Comparison of ENCODE assay signal across 34 cellular contexts in the genomic region with DNA sequence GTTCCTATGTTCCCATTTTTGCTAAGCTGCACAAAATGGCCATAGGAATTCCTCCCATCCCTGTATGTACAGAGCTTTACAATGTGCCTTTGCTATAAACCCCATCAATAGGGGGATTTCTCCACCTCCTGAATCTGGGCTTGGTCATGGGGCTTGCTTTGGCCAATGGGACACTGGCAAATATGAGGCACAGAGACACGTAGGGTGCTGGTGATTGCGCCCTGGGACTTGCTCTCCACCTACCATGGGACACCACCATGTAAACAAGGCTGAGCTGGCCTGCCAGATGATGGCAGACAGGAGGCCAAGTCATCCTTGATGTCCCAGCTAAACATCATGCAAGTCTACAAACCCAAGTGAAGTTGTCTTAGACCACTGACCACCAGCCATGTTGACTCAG. TPM values are rescaled to one million over a fixed set of nuclear protein-coding genes. Genes with fewer than 3 reads are reported as not detected.
"Had no signal": no experiment of that assay in that cellular context is flagged by ENCODE, and none has a peak within 500 bp of the region (broad histone marks: within the 10 kb centered on the region; RNA-seq: fewer than 3 reads in every experiment).

No MANE protein-coding gene starts in this region.

- H3K4me1 ChIP-seq: parathyroid adenoma, psoas muscle, testis, upper lobe of right lung had no signal

- H3K4me2 ChIP-seq: neural progenitor cell, smooth muscle cell had no signal

- H2AFZ ChIP-seq: parathyroid adenoma had no signal

- H3K36me3 ChIP-seq: left lung, neural progenitor cell, neutrophil, right lobe of liver, stomach, thyroid gland, transverse colon, upper lobe of right lung, vagina had no signal

- ATAC-seq: left colon; left lung; natural killer cell; psoas muscle; right lobe of liver; stimulated activated naive B cell treated with anti-CD40 and anti-IgM and Interleukin-4, amounts not matched to agents 10 μg/mL and 1 μg/mL and 100 μg/mL, for 72 hours; stimulated activated naive CD8-positive, alpha-beta T cell treated with anti-CD3 and anti-CD28 coated beads, Interleukin-15, Interleukin-2, amounts not matched to agents 100 U/mL and 50 U/mL, for 24 hours; upper lobe of right lung had no signal

- DNase-seq: hypothalamus; immature natural killer cell; kidney; left colon; left lung; mesendoderm; naive B cell; natural killer cell; nephron progenitor cell; occipital lobe; psoas muscle; right lobe of liver; stimulated activated CD4-positive, alpha-beta T cell treated with anti-CD3 and anti-CD28 coated beads, Interleukin-12 subunit alpha, Interleukin-12 subunit beta, amount 100 ng/mL, for 4 hours; stimulated activated CD4-positive, alpha-beta T cell treated with anti-CD3 and anti-CD28 coated beads, Interleukin-15, amount 100 ng/mL, for 24 hours; stimulated activated CD4-positive, alpha-beta T cell treated with anti-CD3 and anti-CD28 coated beads, Interleukin-2, amount 100 ng/mL, for 24 hours; stimulated activated CD4-positive, alpha-beta T cell treated with anti-CD3 and anti-CD28 coated beads, Interleukin-4, amount 100 ng/mL, for 1 hour; stimulated activated naive B cell treated with anti-CD40 and anti-IgM and Interleukin-4, amounts not matched to agents 10 μg/mL and 1 μg/mL and 100 μg/mL, for 72 hours; stimulated activated naive CD8-positive, alpha-beta T cell treated with anti-CD3 and anti-CD28 coated beads, Interleukin-15, Interleukin-2, amounts not matched to agents 100 U/mL and 50 U/mL, for 24 hours; stomach; thyroid gland; transverse colon; upper lobe of right lung had no signal

- H3K27ac ChIP-seq: left lung, neural progenitor cell, neutrophil, parathyroid adenoma, psoas muscle, right lobe of liver, stomach, testis, thyroid gland, transverse colon, upper lobe of right lung, vagina had no signal

- H3K9me3 ChIP-seq: left lung, neutrophil, psoas muscle, right lobe of liver, stomach, testis, thyroid gland, transverse colon, upper lobe of right lung, vagina had no signal

- H3K4me3 ChIP-seq: left lung, lung, neural progenitor cell, psoas muscle, right lobe of liver, smooth muscle cell, stomach, testis, thyroid gland, transverse colon, upper lobe of right lung, vagina had no signal

- H3K27me3 ChIP-seq: left lung, neural progenitor cell, neutrophil, right lobe of liver, stomach, testis, thyroid gland, transverse colon, upper lobe of right lung, vagina had no signal

- H3K9ac ChIP-seq: neural progenitor cell, parathyroid adenoma had no signal

- H3K79me2 ChIP-seq: parathyroid adenoma had no signal

- FAIRE-seq: islet of Langerhans, kidney had no signal

RNA-seq across cellular contexts. Expression of a gene that starts 15.3 kb away (rescaled TPM):
- total RNA-seq: mononuclear cell, natural killer cell, skeletal muscle tissue had no signal
- polyA plus RNA-seq: smooth muscle cell had no signal

RNA-seq across cellular contexts. Expression of a gene that starts 47.0 kb away (rescaled TPM):
- total RNA-seq: left lung, mesothelial cell of epicardium, mononuclear cell, natural killer cell, posterior vena cava, right lobe of liver, skeletal muscle tissue, smooth muscle cell, stomach, upper lobe of right lung had no signal
- polyA plus RNA-seq: immature natural killer cell, smooth muscle cell had no signal
